ENCODE assay signal across 9 cellular contexts in genomic region chr12:56593909-56594621, GRCh38. TPM values are rescaled to one million over a fixed set of nuclear protein-coding genes. Genes with fewer than 3 reads are reported as not detected.
DNase-seq lines count a peak whose midpoint lies in the region; ATAC-seq and TF ChIP-seq lines count a peak whose summit lies in the region.
"Had no signal": no experiment of that assay in that cellular context is flagged by ENCODE, and none has a peak within 500 bp of the region (broad histone marks: within the 10 kb centered on the region; RNA-seq: fewer than 3 reads in every experiment).

No MANE protein-coding gene starts in this region.

- no peak overlapping the region for H3K4me2 ChIP-seq in MM.1S (ENCODE audit: low read depth, low read length)
- H3K4me2 ChIP-seq in SU-DHL-6 (ENCODE audit: low read depth, low read length, poor library complexity, severe bottlenecking), result no peak overlapping the region

- ATAC-seq in heart right ventricle (peak; percentile 42 to 77 (median 69)), GM21360 (IDR thresholded peaks at IDR 0.05; ENCODE audit: unreplicated experiment) (no peak), GM18519 (IDR thresholded peaks at IDR 0.05; ENCODE audit: low FRiP score, unreplicated experiment) (no peak)

- H3K27me3 ChIP-seq in MM.1S (replicated peaks; ENCODE audit: insufficient read depth, low read length), result no peaks in the 10 kb centered on the region
- no peaks in the 10 kb centered on the region for H3K27me3 ChIP-seq in SU-DHL-6 (ENCODE audit: low read length)
- no peaks in the 10 kb centered on the region for H3K27me3 ChIP-seq in heart right ventricle
- no peaks in the 10 kb centered on the region for H3K27me3 ChIP-seq in rectal smooth muscle tissue (ENCODE audit: control insufficient read depth, insufficient read depth, low read length)

- H3K4me3 ChIP-seq in GM12865 (ENCODE audit: low read depth, low read length) (no peak overlapping the region), MM.1S (ENCODE audit: low read length) (no peak overlapping the region), SU-DHL-6 (ENCODE audit: insufficient read depth, low read length, poor library complexity, severe bottlenecking) (no peak overlapping the region), heart right ventricle (no peak overlapping the region), rectal smooth muscle tissue (ENCODE audit: low read length) (no peak overlapping the region)
- H3K4me3 ChIP-seq: skin epidermis had no signal

- no peaks in the 10 kb centered on the region for H3K9me2 ChIP-seq in MM.1S (replicated peaks; ENCODE audit: insufficient read depth, low read length)
- H3K9me2 ChIP-seq in SU-DHL-6 (replicated peaks; ENCODE audit: insufficient read depth, low read length), result no peaks in the 10 kb centered on the region

- H3K4me1 ChIP-seq in MM.1S (ENCODE audit: low read length) (peaks cover 16% of the 10 kb centered on the region), heart right ventricle (peaks cover 3 to 25% (median 11%) of the 10 kb centered on the region in 9 donors), rectal smooth muscle tissue (ENCODE audit: control insufficient read depth, insufficient read depth, low read length) (no peaks in the 10 kb centered on the region)

- H3K79me2 ChIP-seq in MM.1S (ENCODE audit: low read length), result no peaks in the 10 kb centered on the region
- H3K79me2 ChIP-seq in SU-DHL-6 (ENCODE audit: insufficient read depth, low read length), result no peaks in the 10 kb centered on the region

- no peak overlapping the region for H3K9ac ChIP-seq in MM.1S (ENCODE audit: low read length)
- no peak overlapping the region for H3K9ac ChIP-seq in SU-DHL-6 (ENCODE audit: low read length)
- no peak overlapping the region for H3K9ac ChIP-seq in rectal smooth muscle tissue (ENCODE audit: low read length)

- H2AFZ ChIP-seq in MM.1S (ENCODE audit: low read length) (no peak overlapping the region), SU-DHL-6 (ENCODE audit: low read depth, low read length, severe bottlenecking) (no peak overlapping the region)

- TF ChIP-seq CTCF in GM12865 (IDR thresholded peaks at IDR 0.05; ENCODE audit: insufficient read depth, low read depth, low read length, missing control alignments) (peak; percentile 83), MM.1S (IDR thresholded peaks at IDR 0.05; ENCODE audit: low read length) (peak; percentile 86), SU-DHL-6 (IDR thresholded peaks at IDR 0.05; ENCODE audit: insufficient read depth, low read length, poor library complexity, severe bottlenecking) (peak; percentile 50), heart right ventricle (IDR thresholded peaks at IDR 0.05) (peak; percentile 50 to 81 (median 66))

- H3F3A ChIP-seq in MM.1S (ENCODE audit: insufficient read depth, low read length), result peaks cover 17% of the 10 kb centered on the region
- H3F3A ChIP-seq in SU-DHL-6 (ENCODE audit: insufficient read depth), result no peaks in the 10 kb centered on the region

- H3K27ac ChIP-seq in MM.1S (ENCODE audit: low read length), result no peak overlapping the region
- no peak overlapping the region for H3K27ac ChIP-seq in SU-DHL-6 (ENCODE audit: low read depth, low read length)
- H3K27ac ChIP-seq in heart right ventricle, result peak overlapping the region in 7 of 10 donors; percentile 17 to 67 (median 54)
- H3K27ac ChIP-seq in rectal smooth muscle tissue (ENCODE audit: low read depth, low read length), result peak overlapping the region; percentile 8

- intact Hi-C loops in heart right ventricle (cut with DNase I), result loop anchor here in 3 of 10 donors (5.0 to 10.0 kb wide), 3 partner anchors 43 to 259 kb away; partner anchors contain the start of genes IL23A (in 1 of the 3) and PAN2 (in 1 of the 3)

- WGBS in heart right ventricle, 2 donors, result 36 to 39% methylated on average over 8 of the region's 8 CpGs

- H4K20me1 ChIP-seq in MM.1S (ENCODE audit: insufficient read depth, low read length) (no peaks in the 10 kb centered on the region), SU-DHL-6 (ENCODE audit: low read depth, low read length) (no peaks in the 10 kb centered on the region)

- no peaks in the 10 kb centered on the region for H3K9me3 ChIP-seq in MM.1S (replicated peaks; ENCODE audit: insufficient read depth, low read length)
- H3K9me3 ChIP-seq in SU-DHL-6 (ENCODE audit: insufficient read depth, low read length), result no peaks in the 10 kb centered on the region
- no peaks in the 10 kb centered on the region for H3K9me3 ChIP-seq in heart right ventricle

- H3K36me3 ChIP-seq in MM.1S (replicated peaks; ENCODE audit: insufficient read depth, low read length), result peaks cover 6% of the 10 kb centered on the region
- H3K36me3 ChIP-seq in SU-DHL-6 (ENCODE audit: low read length), result no peaks in the 10 kb centered on the region; the same call in 1 of the 2 replicates
- H3K36me3 ChIP-seq in heart right ventricle, result peaks cover 0 to 84% (median 23%) of the 10 kb centered on the region in 9 donors
- peaks cover 22% of the 10 kb centered on the region for H3K36me3 ChIP-seq in rectal smooth muscle tissue (ENCODE audit: control insufficient read depth, insufficient read depth, low read length)

- peak; percentile 71 for DNase-seq in GM12865 (ENCODE audit: low read depth)
- DNase-seq in MM.1S, result peak; percentile 55
- peak; percentile 33 for DNase-seq in activated naive CD8-positive, alpha-beta T cell treated with anti-CD3 and anti-CD28 coated beads, Interleukin-2, amount 50 U/mL, for 16 hours (ENCODE audit: low read depth, low spot score)
- DNase-seq in heart right ventricle, result peak in 1 of 2 donors; percentile 32

RNA-seq across cellular contexts. Expression of gene BAZ2A, which starts 36.1 kb away (rescaled TPM):
- total RNA-seq in heart right ventricle, result 10 to 100 TPM; 28.7 to 58.7 (median 42.6) TPM
- 10 to 100 TPM in 1 of 2 donors, 1 to 10 TPM in 1; 8.8 to 52.4 TPM for polyA plus RNA-seq in heart right ventricle

RNA-seq across cellular contexts. Expression of gene ATP5F1B, which starts 51.7 kb away (rescaled TPM):
- 1,000 to 10,000 TPM; 2,092 to 3,612 (median 3,330) TPM for total RNA-seq in heart right ventricle
- polyA plus RNA-seq in heart right ventricle, result 1,000 to 10,000 TPM; 1,003 to 1,981 TPM

Comparison
In these comparisons a context has a peak if more than half of its experiments do, and no peak if none do; other contexts are left out.
1. H3K27ac ChIP-seq: peak in heart right ventricle (7 of 10) and rectal smooth muscle tissue (single experiment); none in MM.1S (single experiment) and SU-DHL-6 (single experiment).
2. ATAC-seq: peak in heart right ventricle (8 of 8); none in GM21360 (single experiment) and GM18519 (single experiment).
3. Peak in every context shown above with its lines, with median percentiles within 50 percentile points of each other: CTCF ChIP-seq.